Comparison of ENCODE assay signal across 24 cellular contexts in the genomic region with DNA sequence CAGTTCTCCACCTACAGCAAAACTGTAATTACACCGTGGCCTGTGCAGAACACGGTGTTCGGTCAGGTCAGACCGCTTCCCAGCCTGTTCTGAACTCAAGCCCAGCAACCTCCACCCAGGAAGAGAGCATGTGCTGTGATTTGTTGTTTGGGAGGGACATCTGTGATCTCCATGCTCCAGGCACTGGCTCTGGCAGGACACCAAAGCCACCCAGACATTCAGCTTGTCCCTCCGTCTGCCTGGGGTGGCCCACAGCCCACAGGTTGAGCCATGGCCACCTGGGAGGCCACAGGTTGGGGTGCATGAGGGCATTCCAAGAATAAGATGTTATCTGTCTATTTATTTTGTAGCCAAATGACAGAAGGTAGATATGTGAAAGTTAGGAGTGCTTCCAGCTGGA.
"Had no signal": no experiment of that assay in that cellular context is flagged by ENCODE, and none has a peak within 500 bp of the region (broad histone marks: within the 10 kb centered on the region; RNA-seq: fewer than 3 reads in every experiment).

No MANE protein-coding gene starts in this region.

- ATAC-seq: heart left ventricle; natural killer cell; right lobe of liver; stimulated activated memory B cell treated with anti-CD40 and anti-IgM and Interleukin-4, amounts not matched to agents 10 μg/mL and 1 μg/mL and 100 μg/mL, for 72 hours; stimulated activated naive CD8-positive, alpha-beta T cell treated with anti-CD3 and anti-CD28 coated beads, Interleukin-15, amount 100 ng/mL, for 72 hours had no signal

- H3K9ac ChIP-seq: neural progenitor cell had no signal

- H3K9me3 ChIP-seq: heart left ventricle, left ventricle myocardium inferior, ovary, right atrium auricular region, right lobe of liver, thoracic aorta, tibial artery had no signal

- H3K36me3 ChIP-seq: heart left ventricle, left ventricle myocardium inferior, neural progenitor cell, ovary, right atrium auricular region, right lobe of liver, thoracic aorta, tibial artery had no signal

- H2AFZ ChIP-seq: neural progenitor cell had no signal

- H3K27ac ChIP-seq: heart left ventricle, left ventricle myocardium inferior, neural progenitor cell, ovary, right atrium auricular region, right lobe of liver, thoracic aorta, tibial artery had no signal

- H3K4me2 ChIP-seq: neural progenitor cell, smooth muscle cell had no signal

- H3K27me3 ChIP-seq: heart left ventricle, neural progenitor cell, ovary, right atrium auricular region, right lobe of liver, tibial artery had no signal

- H3K4me3 ChIP-seq: heart left ventricle, left ventricle myocardium inferior, lung, neural progenitor cell, ovary, right atrium auricular region, right lobe of liver, smooth muscle cell, thoracic aorta, tibial artery had no signal

- H3K4me1 ChIP-seq: heart left ventricle, left ventricle myocardium inferior, right atrium auricular region, right lobe of liver, tibial artery had no signal

- DNase-seq: heart left ventricle; hypothalamus; immature natural killer cell; left ventricle myocardium inferior; mesendoderm; naive B cell; natural killer cell; nephron progenitor cell; ovary; right lobe of liver; stimulated activated CD4-positive, alpha-beta T cell treated with anti-CD3 and anti-CD28 coated beads, Interleukin-1b, Interleukin-23, amount 100 ng/mL, for 48 hours; stimulated activated CD4-positive, alpha-beta T cell treated with anti-CD3 and anti-CD28 coated beads, Interleukin-2, amount 100 ng/mL, for 48 hours; stimulated activated CD4-positive, alpha-beta T cell treated with anti-CD3 and anti-CD28 coated beads, Interleukin-4, amount 100 ng/mL, for 4 hours; stimulated activated CD8-positive, alpha-beta memory T cell treated with anti-CD3 and anti-CD28 coated beads, Interleukin-4, amount 100 ng/mL, for 48 hours; stimulated activated naive CD4-positive, alpha-beta T cell treated with Interleukin-2 at 50 U/mL for 16 hours; stimulated activated naive CD8-positive, alpha-beta T cell treated with anti-CD3 and anti-CD28 coated beads, Interleukin-15, amount 100 ng/mL, for 72 hours; tibial artery had no signal

- FAIRE-seq: islet of Langerhans had no signal
